ENCODE assay signal across 23 cellular contexts in the genomic region with DNA sequence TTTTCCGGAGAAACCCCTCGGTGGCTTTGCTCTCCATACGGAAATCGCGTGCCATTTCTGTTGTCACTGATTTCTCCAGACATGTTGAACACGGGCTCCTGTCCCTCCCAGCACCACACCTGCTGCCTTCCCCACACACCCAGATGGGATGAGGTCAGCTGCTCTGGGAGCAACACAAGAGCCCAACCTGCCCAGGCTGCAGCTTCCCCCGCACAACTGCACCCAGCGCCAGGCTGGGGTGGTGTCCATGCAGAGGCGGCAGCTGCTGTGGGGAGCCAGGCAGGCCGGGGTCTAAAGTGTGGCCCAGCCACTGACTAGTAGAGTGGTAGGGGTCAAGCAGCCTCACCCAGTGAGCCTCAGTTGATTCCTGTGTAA.
"Had no signal": no experiment of that assay in that cellular context is flagged by ENCODE, and none has a peak within 500 bp of the region (broad histone marks: within the 10 kb centered on the region; RNA-seq: fewer than 3 reads in every experiment).

No MANE protein-coding gene starts in this region.

- H3K4me1 ChIP-seq: left lung, parathyroid adenoma, spleen had no signal

- H3K4me1 Mint-ChIP-seq: activated B cell treated with CpG ODN at 0.5 μM for 24 hours; activated naive CD8-positive, alpha-beta T cell treated with anti-CD3 and anti-CD28 coated beads, Interleukin-2, amount 10 ng/mL, durations not matched to agents 7 days and 5 days; activated T-helper 17 cell treated with anti-CD3 and anti-CD28 coated beads, Interleukin-2, amount 50 U/mL, for 72 hours; naive thymus-derived CD4-positive, alpha-beta T cell; stimulated activated naive B cell treated with anti-CD40 and anti-IgM and Interleukin-4, amounts not matched to agents 10 μg/mL and 1 μg/mL and 100 μg/mL, for 72 hours had no signal

- DNase-seq: activated B cell treated with CpG ODN at 0.5 μM for 24 hours; activated CD4-positive, alpha-beta T cell treated with anti-CD3 and anti-CD28 coated beads for 48 hours; activated naive CD4-positive, alpha-beta T cell; activated naive CD8-positive, alpha-beta T cell treated with anti-CD3 and anti-CD28 coated beads, Interleukin-2, amount 10 ng/mL, durations not matched to agents 7 days and 5 days; activated T-cell treated with anti-CD3 and anti-CD28 coated beads, Interleukin-2, amount 50 U/mL, for 1 hour; foreskin melanocyte; glutamatergic neuron; hypothalamus; kidney; mammary epithelial cell; mucosa of descending colon; spleen; stimulated activated CD4-positive, alpha-beta T cell treated with anti-CD3 and anti-CD28 coated beads, Interleukin-4, amount 100 ng/mL, for 4 hours; stimulated activated naive B cell treated with anti-CD40 and anti-IgM and Interleukin-4, amounts not matched to agents 10 μg/mL and 1 μg/mL and 100 μg/mL, for 72 hours; SW 1271 had no signal

- ATAC-seq: activated T-helper 17 cell treated with anti-CD3 and anti-CD28 coated beads, Interleukin-2, amount 50 U/mL, for 72 hours; left lung; mucosa of descending colon; naive thymus-derived CD4-positive, alpha-beta T cell; stimulated activated naive B cell treated with anti-CD40 and anti-IgM and Interleukin-4, amounts not matched to agents 10 μg/mL and 1 μg/mL and 100 μg/mL, for 72 hours had no signal

- H3K36me3 ChIP-seq: cardiac muscle cell, left lung, neutrophil, spleen, thoracic aorta had no signal

- H3K9me3 Mint-ChIP-seq: activated B cell treated with CpG ODN at 0.5 μM for 24 hours; activated naive CD8-positive, alpha-beta T cell treated with anti-CD3 and anti-CD28 coated beads, Interleukin-2, amount 10 ng/mL, durations not matched to agents 7 days and 5 days; activated T-helper 17 cell treated with anti-CD3 and anti-CD28 coated beads, Interleukin-2, amount 50 U/mL, for 72 hours; stimulated activated naive B cell treated with anti-CD40 and anti-IgM and Interleukin-4, amounts not matched to agents 10 μg/mL and 1 μg/mL and 100 μg/mL, for 72 hours; T-helper 2 cell treated with Interferon-gamma antibody and Interleukin-4, amounts not matched to agents 5 μg/mL and 100 μg/mL, for 36 hours had no signal

- H3K36me3 Mint-ChIP-seq: activated naive CD8-positive, alpha-beta T cell treated with anti-CD3 and anti-CD28 coated beads, Interleukin-2, amount 10 ng/mL, durations not matched to agents 7 days and 5 days; naive thymus-derived CD4-positive, alpha-beta T cell; stimulated activated naive B cell treated with anti-CD40 and anti-IgM and Interleukin-4, amounts not matched to agents 10 μg/mL and 1 μg/mL and 100 μg/mL, for 72 hours had no signal

- H3K9me3 ChIP-seq: left lung, mucosa of descending colon, neutrophil, spleen, thoracic aorta had no signal

- H3K27ac ChIP-seq: cardiac muscle cell, left lung, neutrophil, parathyroid adenoma, spleen, thoracic aorta had no signal

- H3K4me3 ChIP-seq: cardiac muscle cell, left lung, mucosa of descending colon, spleen, thoracic aorta had no signal

- H3K4me3 Mint-ChIP-seq: activated B cell treated with CpG ODN at 0.5 μM for 24 hours; activated naive CD8-positive, alpha-beta T cell treated with anti-CD3 and anti-CD28 coated beads, Interleukin-2, amount 10 ng/mL, durations not matched to agents 7 days and 5 days; activated T-helper 17 cell treated with anti-CD3 and anti-CD28 coated beads, Interleukin-2, amount 50 U/mL, for 72 hours; naive thymus-derived CD4-positive, alpha-beta T cell; stimulated activated naive B cell treated with anti-CD40 and anti-IgM and Interleukin-4, amounts not matched to agents 10 μg/mL and 1 μg/mL and 100 μg/mL, for 72 hours; T-helper 2 cell treated with Interferon-gamma antibody and Interleukin-4, amounts not matched to agents 5 μg/mL and 100 μg/mL, for 36 hours had no signal

- H3K27ac Mint-ChIP-seq: activated B cell treated with CpG ODN at 0.5 μM for 24 hours; activated naive CD8-positive, alpha-beta T cell treated with anti-CD3 and anti-CD28 coated beads, Interleukin-2, amount 10 ng/mL, durations not matched to agents 7 days and 5 days; activated T-helper 17 cell treated with anti-CD3 and anti-CD28 coated beads, Interleukin-2, amount 50 U/mL, for 72 hours; naive thymus-derived CD4-positive, alpha-beta T cell; stimulated activated naive B cell treated with anti-CD40 and anti-IgM and Interleukin-4, amounts not matched to agents 10 μg/mL and 1 μg/mL and 100 μg/mL, for 72 hours; T-helper 2 cell treated with Interferon-gamma antibody and Interleukin-4, amounts not matched to agents 5 μg/mL and 100 μg/mL, for 36 hours had no signal

- H3K27me3 ChIP-seq: cardiac muscle cell, left lung had no signal
